In the genomic region with DNA sequence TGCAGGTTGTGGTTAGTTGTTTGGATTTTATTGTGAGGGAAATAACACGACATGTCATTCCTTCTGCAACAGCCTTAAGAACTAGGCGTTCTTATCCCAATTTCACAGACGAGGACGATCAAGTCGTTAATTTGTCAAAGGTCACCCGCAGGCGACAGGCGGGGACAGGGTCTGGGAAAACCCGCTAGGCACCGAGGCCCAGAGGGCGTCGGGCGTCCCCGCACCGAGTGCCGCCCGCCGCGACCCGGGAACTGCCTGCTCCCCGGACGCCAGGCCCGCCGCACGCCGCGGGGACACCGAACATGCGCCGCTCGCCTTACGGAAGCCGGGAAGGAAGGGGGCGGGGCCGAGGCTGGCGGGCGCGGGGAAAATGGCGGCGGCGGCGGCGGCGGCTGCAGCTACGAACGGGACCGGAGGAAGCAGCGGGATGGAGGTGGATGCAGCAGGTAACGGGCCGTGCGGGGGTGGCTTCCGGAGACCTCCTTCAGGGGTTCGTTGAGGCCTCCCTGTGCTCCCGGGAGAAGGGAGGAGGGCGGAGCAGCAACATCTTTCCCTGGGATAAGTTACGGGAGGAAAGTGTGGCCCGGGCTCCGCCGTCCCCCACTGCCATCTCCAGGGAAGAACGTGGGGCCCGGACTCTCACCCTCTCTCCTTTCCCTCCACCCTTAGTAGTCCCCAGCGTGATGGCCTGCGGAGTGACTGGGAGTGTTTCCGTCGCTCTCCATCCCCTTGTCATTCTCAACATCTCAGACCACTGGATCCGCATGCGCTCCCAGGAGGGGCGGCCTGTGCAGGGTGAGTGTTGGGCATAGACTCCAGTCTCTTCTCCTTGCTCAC, we compare ENCODE assay signal across 7 cellular contexts. TPM values are rescaled to one million over a fixed set of nuclear protein-coding genes. Genes with fewer than 3 reads are reported as not detected.
DNase-seq lines count a peak whose midpoint lies in the region; ATAC-seq and TF ChIP-seq lines count a peak whose summit lies in the region.

A gene (plus strand): TSS at position 349 of the 837 bp plus-strand sequence. CDS start 22 bp downstream, at position 371.

- peaks cover 12% of the 10 kb centered on the region; the same call in 1 of the 2 replicates for H3K27me3 ChIP-seq in OCI-LY3 (ENCODE audit: low read depth, low read length)
- no peaks in the 10 kb centered on the region for H3K27me3 ChIP-seq in mucosa of rectum (ENCODE audit: control insufficient read depth in 2 of 2, insufficient read depth in 2 of 2, low read length in 2 of 2)

- TF ChIP-seq CTCF in OCI-LY3 (IDR thresholded peaks at IDR 0.05; ENCODE audit: low read depth, low read length) (no peak), epithelial cell of proximal tubule (conservative IDR thresholded peaks at IDR 0.05; ENCODE audit: low read depth, low read length) (no peak)

- DNase-seq in activated T-cell treated with anti-CD3 and anti-CD28 coated beads, Interleukin-2, amount 50 U/mL, for 1 hour = peak; percentile 88
- DNase-seq in epithelial cell of proximal tubule (ENCODE audit: low read depth) = no peak
- DNase-seq in stimulated activated CD8-positive, alpha-beta memory T cell treated with anti-CD3 and anti-CD28 coated beads, Interleukin-4, amount 100 ng/mL, for 24 hours (ENCODE audit: low read depth) = peak; percentile 80

- H3K4me1 ChIP-seq in OCI-LY3 (ENCODE audit: low read length) (peaks cover 11% of the 10 kb centered on the region), mucosa of rectum (ENCODE audit: control insufficient read depth in 2 of 2, insufficient read depth in 2 of 2, low read length in 2 of 2) (peaks cover 11 to 12% of the 10 kb centered on the region in 2 donors)

- H3K4me2 ChIP-seq in OCI-LY3 (ENCODE audit: low read length) = peak within 1 kb of the TSS; percentile 93

- peaks cover 9% of the 10 kb centered on the region for H3K79me2 ChIP-seq in OCI-LY3 (ENCODE audit: low read length)

- H3K36me3 ChIP-seq in OCI-LY3 (replicated peaks; ENCODE audit: low read depth, low read length) = peaks cover 30% of the 10 kb centered on the region
- peaks cover 36 to 38% of the 10 kb centered on the region in 2 donors for H3K36me3 ChIP-seq in mucosa of rectum (ENCODE audit: control insufficient read depth in 2 of 2, insufficient read depth in 2 of 2, low read length in 2 of 2)

- H4K20me1 ChIP-seq in OCI-LY3 (ENCODE audit: insufficient read depth, low read length) = peaks cover 6% of the 10 kb centered on the region; the same call in 1 of the 2 replicates

- H3K27ac ChIP-seq in OCI-LY3 (ENCODE audit: low read length) (peak within 1 kb of the TSS; percentile 55), mucosa of rectum (ENCODE audit: low read depth in 2 of 2, low read length in 2 of 2) (peak within 1 kb of the TSS; percentile 80 to 89)

- peak within 1 kb of the TSS; percentile 65; the same call in 1 of the 2 replicates for H2AFZ ChIP-seq in OCI-LY3 (ENCODE audit: low read depth, low read length)

- H3K9ac ChIP-seq in OCI-LY3 (ENCODE audit: low read length) (peak within 1 kb of the TSS; percentile 85), mucosa of rectum (ENCODE audit: low read depth in 1 of 2, low read length in 2 of 2) (peak within 1 kb of the TSS; percentile 80 to 93)

- ATAC-seq in HG03571 (IDR thresholded peaks at IDR 0.05; ENCODE audit: unreplicated experiment) = peak; percentile 43

- H3K4me3 ChIP-seq in OCI-LY3 (ENCODE audit: low read length) (peak within 1 kb of the TSS; percentile 90), epithelial cell of proximal tubule (ENCODE audit: low read depth, low read length) (peak within 1 kb of the TSS; percentile 97), mucosa of rectum (ENCODE audit: low read length in 2 of 2) (peak within 1 kb of the TSS; percentile 91 to 95)

- no peaks in the 10 kb centered on the region for H3K9me3 ChIP-seq in OCI-LY3 (ENCODE audit: insufficient read depth, low read length)
- H3K9me3 ChIP-seq in mucosa of rectum (ENCODE audit: control insufficient read depth in 2 of 2, low read length in 2 of 2) = no peaks in the 10 kb centered on the region

- peak; percentile 98 for TF ChIP-seq POLR2A in GM15510 (IDR thresholded peaks at IDR 0.05; ENCODE audit: borderline replicate concordance, extremely low read depth, insufficient read length)

RNA-seq across cellular contexts. Expression of the gene that starts here (rescaled TPM):
- total RNA-seq in epithelial cell of proximal tubule = 39.9 and 73.2 TPM in 2 replicates
